In genomic region chr11:85699957-85700741, GRCh38 we compare ENCODE assay signal across 10 cellular contexts. TPM values are rescaled to one million over a fixed set of nuclear protein-coding genes. Genes with fewer than 3 reads are reported as not detected.
DNase-seq lines count a peak whose midpoint lies in the region; ATAC-seq and TF ChIP-seq lines count a peak whose summit lies in the region.
"Had no signal": no experiment of that assay in that cellular context is flagged by ENCODE, and none has a peak within 500 bp of the region (broad histone marks: within the 10 kb centered on the region; RNA-seq: fewer than 3 reads in every experiment).

No MANE protein-coding gene starts in this region.

- no peaks in the 10 kb centered on the region for H3K9me3 ChIP-seq in CD8-positive, alpha-beta T cell (ENCODE audit: low read length)
- no peaks in the 10 kb centered on the region for H3K9me3 ChIP-seq in breast epithelium
- H3K9me3 ChIP-seq: upper lobe of right lung had no signal

- H3K27me3 ChIP-seq in CD8-positive, alpha-beta T cell (ENCODE audit: insufficient read depth, low read length): no peaks in the 10 kb centered on the region
- no peaks in the 10 kb centered on the region for H3K27me3 ChIP-seq in breast epithelium
- H3K27me3 ChIP-seq: upper lobe of right lung had no signal

- TF ChIP-seq CTCF in CD8-positive, alpha-beta T cell (IDR thresholded peaks at IDR 0.05): no peak
- no peak for TF ChIP-seq CTCF in breast epithelium (IDR thresholded peaks at IDR 0.05)

- DNase-seq in CD8-positive, alpha-beta T cell: no peak
- DNase-seq in activated CD8-positive, alpha-beta T cell treated with anti-CD3 and anti-CD28 coated beads, Interleukin-2, amount 10 ng/mL, durations not matched to agents 7 days and 5 days: no peak
- DNase-seq in HEK293T (ENCODE audit: extremely low spot score) (no peak), T1000 (lab: John Stamatoyannopoulos, UW) (no peak), breast epithelium (ENCODE audit: low spot score in 2 of 2) (no peak), cerebellar cortex (ENCODE audit: low spot score) (no peak)
- DNase-seq: NCI-H69, upper lobe of right lung had no signal

- peaks cover 22% of the 10 kb centered on the region for H3K4me1 Mint-ChIP-seq in CD8-positive, alpha-beta T cell (ENCODE audit: low read depth)
- H3K4me1 Mint-ChIP-seq in activated CD8-positive, alpha-beta T cell treated with anti-CD3 and anti-CD28 coated beads, Interleukin-2, amount 10 ng/mL, durations not matched to agents 7 days and 5 days (ENCODE audit: low read depth): peaks cover 42% of the 10 kb centered on the region

- intact Hi-C loops in CD8-positive, alpha-beta T cell (cut with DNase I, micrococcal nuclease): loop anchor here (5.0 to 10.0 kb wide), 3 partner anchors 57 to 285 kb away; no protein-coding TSS in a partner anchor
- intact Hi-C loops in breast epithelium (cut with DNase I; ENCODE audit: low total_unique reads): no loop called here

- ATAC-seq in CD8-positive, alpha-beta T cell: peak; percentile 46
- ATAC-seq in GM19397 (IDR thresholded peaks at IDR 0.05; ENCODE audit: unreplicated experiment) (peak; percentile 83), HG03039 (IDR thresholded peaks at IDR 0.05; ENCODE audit: unreplicated experiment) (peak; percentile 76)
- ATAC-seq in activated CD8-positive, alpha-beta T cell treated with anti-CD3 and anti-CD28 coated beads, Interleukin-2, amount 10 ng/mL, durations not matched to agents 7 days and 5 days: peak; percentile 84
- ATAC-seq: upper lobe of right lung had no signal

- TF ChIP-seq POLR2A in breast epithelium (IDR thresholded peaks at IDR 0.05): no peak

- H3K36me3 ChIP-seq in CD8-positive, alpha-beta T cell (ENCODE audit: insufficient read depth, low read length): no peaks in the 10 kb centered on the region
- no peaks in the 10 kb centered on the region for H3K36me3 ChIP-seq in breast epithelium
- H3K36me3 ChIP-seq: upper lobe of right lung had no signal

- H3K36me3 Mint-ChIP-seq in CD8-positive, alpha-beta T cell: peaks cover 16% of the 10 kb centered on the region
- peaks cover 52% of the 10 kb centered on the region for H3K36me3 Mint-ChIP-seq in activated CD8-positive, alpha-beta T cell treated with anti-CD3 and anti-CD28 coated beads, Interleukin-2, amount 10 ng/mL, durations not matched to agents 7 days and 5 days (ENCODE audit: low read depth)

- peak overlapping the region; percentile 23 for H3K4me3 Mint-ChIP-seq in CD8-positive, alpha-beta T cell
- peak overlapping the region; percentile 1 for H3K4me3 Mint-ChIP-seq in activated CD8-positive, alpha-beta T cell treated with anti-CD3 and anti-CD28 coated beads, Interleukin-2, amount 10 ng/mL, durations not matched to agents 7 days and 5 days

- H3K27me3 Mint-ChIP-seq in CD8-positive, alpha-beta T cell (ENCODE audit: low read depth): no peaks in the 10 kb centered on the region
- no peaks in the 10 kb centered on the region for H3K27me3 Mint-ChIP-seq in activated CD8-positive, alpha-beta T cell treated with anti-CD3 and anti-CD28 coated beads, Interleukin-2, amount 10 ng/mL, durations not matched to agents 7 days and 5 days (ENCODE audit: low read depth)

- POLR2A ChIA-PET in CD8-positive, alpha-beta T cell (lab: Charles Lee): interaction anchor here (0.7 to 1.5 kb wide), 3 partner anchors 75 to 154 kb away, joined by 4 to 5 read pairs (median 5); no protein-coding TSS in a partner anchor
- POLR2A ChIA-PET in activated CD8-positive, alpha-beta T cell treated with anti-CD3 and anti-CD28 coated beads, Interleukin-2, amount 10 ng/mL, durations not matched to agents 7 days and 5 days (lab: Charles Lee): interaction anchor here (0.9 to 1.3 kb wide), 2 partner anchors 35 to 37 kb away, joined by 4 read pairs; partner anchors contain the start of gene CREBZF
- POLR2A ChIA-PET in HEK293T (lab: Yijun Ruan, JAX): no interaction called here

- H3K9me3 Mint-ChIP-seq in CD8-positive, alpha-beta T cell: no peaks in the 10 kb centered on the region
- no peaks in the 10 kb centered on the region for H3K9me3 Mint-ChIP-seq in activated CD8-positive, alpha-beta T cell treated with anti-CD3 and anti-CD28 coated beads, Interleukin-2, amount 10 ng/mL, durations not matched to agents 7 days and 5 days (ENCODE audit: insufficient read depth)

- H3K27ac Mint-ChIP-seq in CD8-positive, alpha-beta T cell: peak overlapping the region; percentile 55
- peak overlapping the region; percentile 31 for H3K27ac Mint-ChIP-seq in activated CD8-positive, alpha-beta T cell treated with anti-CD3 and anti-CD28 coated beads, Interleukin-2, amount 10 ng/mL, durations not matched to agents 7 days and 5 days

- peaks cover 13% of the 10 kb centered on the region for H3K4me1 ChIP-seq in CD8-positive, alpha-beta T cell (ENCODE audit: insufficient read depth, low read length)
- H3K4me1 ChIP-seq in breast epithelium: no peaks in the 10 kb centered on the region
- H3K4me1 ChIP-seq: upper lobe of right lung had no signal

- H3K4me3 ChIP-seq in CD8-positive, alpha-beta T cell (ENCODE audit: low read depth, low read length): no peak overlapping the region
- H3K4me3 ChIP-seq in breast epithelium: no peak overlapping the region
- H3K4me3 ChIP-seq: upper lobe of right lung had no signal

- CTCF ChIA-PET in CD8-positive, alpha-beta T cell (lab: Charles Lee): interaction anchor here (0.7 to 1.4 kb wide), 2 partner anchors 20 to 193 kb away, joined by 3 read pairs; no protein-coding TSS in a partner anchor
- CTCF ChIA-PET in activated CD8-positive, alpha-beta T cell treated with anti-CD3 and anti-CD28 coated beads, Interleukin-2, amount 10 ng/mL, durations not matched to agents 7 days and 5 days (lab: Charles Lee): interaction anchor here (0.6 to 2.9 kb wide), 11 partner anchors 9 to 155 kb away, joined by 3 to 10 read pairs (median 5); partner anchors contain the start of gene CCDC83
- CTCF ChIA-PET in HEK293T (lab: Yijun Ruan, JAX): no interaction called here

- H3K27ac ChIP-seq in CD8-positive, alpha-beta T cell (ENCODE audit: low read depth, low read length): no peak overlapping the region
- H3K27ac ChIP-seq in breast epithelium: no peak overlapping the region
- H3K27ac ChIP-seq: upper lobe of right lung had no signal

TF ChIP-seq in HEK293T, 16 proteins besides CTCF, POLR2A, EP300 and RAD21:
- no peak for TF ChIP-seq CTBP1 (IDR thresholded peaks at IDR 0.05; ENCODE audit: borderline replicate concordance)
- TF ChIP-seq FOXA1 (IDR thresholded peaks at IDR 0.05): no peak
- no peak for TF ChIP-seq PKNOX1 (IDR thresholded peaks at IDR 0.05)
- no peak for TF ChIP-seq L3MBTL2 (conservative IDR thresholded peaks at IDR 0.05)
- TF ChIP-seq BHLHE40 (IDR thresholded peaks at IDR 0.05; ENCODE audit: borderline replicate concordance): no peak
- no peak for TF ChIP-seq ZNF384 (IDR thresholded peaks at IDR 0.05)
- TF ChIP-seq HDGF (IDR thresholded peaks at IDR 0.05; ENCODE audit: borderline replicate concordance): no peak
- no peak for TF ChIP-seq LEF1 (IDR thresholded peaks at IDR 0.05; ENCODE audit: borderline replicate concordance)
- no peak for TF ChIP-seq TARDBP (IDR thresholded peaks at IDR 0.05)
- no peak for TF ChIP-seq SUZ12 (IDR thresholded peaks at IDR 0.05)
- TF ChIP-seq NFRKB (IDR thresholded peaks at IDR 0.05): no peak
- TF ChIP-seq FOXM1 (IDR thresholded peaks at IDR 0.05; ENCODE audit: borderline replicate concordance): no peak
- no peak for TF ChIP-seq ARNT (IDR thresholded peaks at IDR 0.05)
- no peak for TF ChIP-seq FOXK2 (IDR thresholded peaks at IDR 0.05)
- no peak for TF ChIP-seq ELF4 (IDR thresholded peaks at IDR 0.05)
- TF ChIP-seq SP1 (IDR thresholded peaks at IDR 0.05): no peak

RNA-seq across cellular contexts. Expression of gene CCDC89, which starts 14.2 kb away (rescaled TPM):
- total RNA-seq in CD8-positive, alpha-beta T cell: not detected
- total RNA-seq in activated CD8-positive, alpha-beta T cell treated with anti-CD3 and anti-CD28 coated beads, Interleukin-2, amount 10 ng/mL, durations not matched to agents 7 days and 5 days: under 1 TPM; 0.23 to 0.63 TPM
- 1 to 10 TPM; 1.6 to 2.6 (median 2.6) TPM for total RNA-seq in breast epithelium

RNA-seq across cellular contexts. Expression of gene CREBZF, which starts 35.2 kb away (rescaled TPM):
- total RNA-seq in CD8-positive, alpha-beta T cell: 10 to 100 TPM; 32.2 to 33.3 TPM
- total RNA-seq in activated CD8-positive, alpha-beta T cell treated with anti-CD3 and anti-CD28 coated beads, Interleukin-2, amount 10 ng/mL, durations not matched to agents 7 days and 5 days: 10 to 100 TPM; 51.4 to 54.8 TPM
- total RNA-seq in breast epithelium: 100 to 1,000 TPM in 2 of 3 donors, 10 to 100 TPM in 1; 49.6 to 120 (median 107) TPM

RNA-seq across cellular contexts. Expression of gene TMEM126A, which starts 52.4 kb away (rescaled TPM):
- total RNA-seq in CD8-positive, alpha-beta T cell: 10 to 100 TPM; 23.3 to 26.8 TPM
- 10 to 100 TPM; 33.7 to 39.8 TPM for total RNA-seq in activated CD8-positive, alpha-beta T cell treated with anti-CD3 and anti-CD28 coated beads, Interleukin-2, amount 10 ng/mL, durations not matched to agents 7 days and 5 days
- total RNA-seq in breast epithelium: 10 to 100 TPM; 18.6 to 33.9 (median 23.9) TPM
